2 cellular contexts compared by ENCODE assay signal in the genomic region with DNA sequence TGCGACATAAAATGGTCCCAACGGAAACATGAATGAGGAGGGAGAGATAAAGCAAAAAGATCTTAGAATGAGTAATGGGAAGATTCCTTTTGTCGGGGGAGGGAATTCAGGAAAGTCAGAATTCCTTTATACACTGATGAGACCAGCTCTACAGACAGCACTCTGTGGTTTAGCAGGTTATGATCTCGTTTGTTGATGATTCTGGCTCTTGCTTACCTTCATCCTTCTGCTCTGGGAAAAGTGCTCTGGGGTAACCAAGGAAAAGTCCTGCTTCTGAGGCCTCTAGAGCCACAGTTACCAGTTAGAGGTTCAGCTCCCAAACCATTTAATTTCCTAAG.
TF ChIP-seq lines count a peak whose summit lies in the region.

No MANE protein-coding gene starts in this region.

TF ChIP-seq in IMR-90, 13 proteins besides CTCF, POLR2A, EP300 and RAD21:
- TF ChIP-seq RCOR1 (IDR thresholded peaks at IDR 0.05; ENCODE audit: insufficient replicate concordance, low read length) (no peak), CEBPB (IDR thresholded peaks at IDR 0.05; ENCODE audit: low read depth, low read length) (no peak), FOS (IDR thresholded peaks at IDR 0.05; ENCODE audit: low read depth, low read length) (no peak), NFE2L2 (IDR thresholded peaks at IDR 0.05; ENCODE audit: low read depth, low read length) (no peak), MXI1 (IDR thresholded peaks at IDR 0.05; ENCODE audit: borderline replicate concordance, low read depth, low read length) (no peak), RFX5 (IDR thresholded peaks at IDR 0.05; ENCODE audit: low read depth, low read length) (no peak), CHD1 (IDR thresholded peaks at IDR 0.05; ENCODE audit: low read depth, low read length) (no peak), MAZ (IDR thresholded peaks at IDR 0.05; ENCODE audit: borderline replicate concordance, low read depth, low read length) (no peak), SMC3 (IDR thresholded peaks at IDR 0.05; ENCODE audit: low read depth, low read length) (no peak), BHLHE40 (IDR thresholded peaks at IDR 0.05; ENCODE audit: low read depth, low read length) (no peak), MAFK (IDR thresholded peaks at IDR 0.05; ENCODE audit: low read depth, low read length) (no peak)
- TF ChIP-seq, protein P1, sequence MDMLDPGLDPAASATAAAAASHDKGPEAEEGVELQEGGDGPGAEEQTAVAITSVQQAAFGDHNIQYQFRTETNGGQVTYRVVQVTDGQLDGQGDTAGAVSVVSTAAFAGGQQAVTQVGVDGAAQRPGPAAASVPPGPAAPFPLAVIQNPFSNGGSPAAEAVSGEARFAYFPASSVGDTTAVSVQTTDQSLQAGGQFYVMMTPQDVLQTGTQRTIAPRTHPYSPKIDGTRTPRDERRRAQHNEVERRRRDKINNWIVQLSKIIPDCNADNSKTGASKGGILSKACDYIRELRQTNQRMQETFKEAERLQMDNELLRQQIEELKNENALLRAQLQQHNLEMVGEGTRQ (IDR thresholded peaks at IDR 0.05; ENCODE audit: low read depth, low read length), result no peak
- TF ChIP-seq, protein P2, sequence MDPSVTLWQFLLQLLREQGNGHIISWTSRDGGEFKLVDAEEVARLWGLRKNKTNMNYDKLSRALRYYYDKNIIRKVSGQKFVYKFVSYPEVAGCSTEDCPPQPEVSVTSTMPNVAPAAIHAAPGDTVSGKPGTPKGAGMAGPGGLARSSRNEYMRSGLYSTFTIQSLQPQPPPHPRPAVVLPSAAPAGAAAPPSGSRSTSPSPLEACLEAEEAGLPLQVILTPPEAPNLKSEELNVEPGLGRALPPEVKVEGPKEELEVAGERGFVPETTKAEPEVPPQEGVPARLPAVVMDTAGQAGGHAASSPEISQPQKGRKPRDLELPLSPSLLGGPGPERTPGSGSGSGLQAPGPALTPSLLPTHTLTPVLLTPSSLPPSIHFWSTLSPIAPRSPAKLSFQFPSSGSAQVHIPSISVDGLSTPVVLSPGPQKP (IDR thresholded peaks at IDR 0.05; ENCODE audit: borderline replicate concordance, low read depth, low read length), result no peak

TF ChIP-seq in SK-N-SH, 30 proteins besides CTCF, POLR2A, EP300 and RAD21 (continued from another document):
- TF ChIP-seq FOSL2 (IDR thresholded peaks at IDR 0.05; ENCODE audit: borderline replicate concordance, low read depth), result no peak; the same call in 1 of the 2 replicates
- TF ChIP-seq, protein P3, sequence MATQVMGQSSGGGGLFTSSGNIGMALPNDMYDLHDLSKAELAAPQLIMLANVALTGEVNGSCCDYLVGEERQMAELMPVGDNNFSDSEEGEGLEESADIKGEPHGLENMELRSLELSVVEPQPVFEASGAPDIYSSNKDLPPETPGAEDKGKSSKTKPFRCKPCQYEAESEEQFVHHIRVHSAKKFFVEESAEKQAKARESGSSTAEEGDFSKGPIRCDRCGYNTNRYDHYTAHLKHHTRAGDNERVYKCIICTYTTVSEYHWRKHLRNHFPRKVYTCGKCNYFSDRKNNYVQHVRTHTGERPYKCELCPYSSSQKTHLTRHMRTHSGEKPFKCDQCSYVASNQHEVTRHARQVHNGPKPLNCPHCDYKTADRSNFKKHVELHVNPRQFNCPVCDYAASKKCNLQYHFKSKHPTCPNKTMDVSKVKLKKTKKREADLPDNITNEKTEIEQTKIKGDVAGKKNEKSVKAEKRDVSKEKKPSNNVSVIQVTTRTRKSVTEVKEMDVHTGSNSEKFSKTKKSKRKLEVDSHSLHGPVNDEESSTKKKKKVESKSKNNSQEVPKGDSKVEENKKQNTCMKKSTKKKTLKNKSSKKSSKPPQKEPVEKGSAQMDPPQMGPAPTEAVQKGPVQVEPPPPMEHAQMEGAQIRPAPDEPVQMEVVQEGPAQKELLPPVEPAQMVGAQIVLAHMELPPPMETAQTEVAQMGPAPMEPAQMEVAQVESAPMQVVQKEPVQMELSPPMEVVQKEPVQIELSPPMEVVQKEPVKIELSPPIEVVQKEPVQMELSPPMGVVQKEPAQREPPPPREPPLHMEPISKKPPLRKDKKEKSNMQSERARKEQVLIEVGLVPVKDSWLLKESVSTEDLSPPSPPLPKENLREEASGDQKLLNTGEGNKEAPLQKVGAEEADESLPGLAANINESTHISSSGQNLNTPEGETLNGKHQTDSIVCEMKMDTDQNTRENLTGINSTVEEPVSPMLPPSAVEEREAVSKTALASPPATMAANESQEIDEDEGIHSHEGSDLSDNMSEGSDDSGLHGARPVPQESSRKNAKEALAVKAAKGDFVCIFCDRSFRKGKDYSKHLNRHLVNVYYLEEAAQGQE (IDR thresholded peaks at IDR 0.05; ENCODE audit: low read depth, low read length), result no peak
- TF ChIP-seq, protein P4, sequence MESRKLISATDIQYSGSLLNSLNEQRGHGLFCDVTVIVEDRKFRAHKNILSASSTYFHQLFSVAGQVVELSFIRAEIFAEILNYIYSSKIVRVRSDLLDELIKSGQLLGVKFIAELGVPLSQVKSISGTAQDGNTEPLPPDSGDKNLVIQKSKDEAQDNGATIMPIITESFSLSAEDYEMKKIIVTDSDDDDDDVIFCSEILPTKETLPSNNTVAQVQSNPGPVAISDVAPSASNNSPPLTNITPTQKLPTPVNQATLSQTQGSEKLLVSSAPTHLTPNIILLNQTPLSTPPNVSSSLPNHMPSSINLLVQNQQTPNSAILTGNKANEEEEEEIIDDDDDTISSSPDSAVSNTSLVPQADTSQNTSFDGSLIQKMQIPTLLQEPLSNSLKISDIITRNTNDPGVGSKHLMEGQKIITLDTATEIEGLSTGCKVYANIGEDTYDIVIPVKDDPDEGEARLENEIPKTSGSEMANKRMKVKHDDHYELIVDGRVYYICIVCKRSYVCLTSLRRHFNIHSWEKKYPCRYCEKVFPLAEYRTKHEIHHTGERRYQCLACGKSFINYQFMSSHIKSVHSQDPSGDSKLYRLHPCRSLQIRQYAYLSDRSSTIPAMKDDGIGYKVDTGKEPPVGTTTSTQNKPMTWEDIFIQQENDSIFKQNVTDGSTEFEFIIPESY (IDR thresholded peaks at IDR 0.05; ENCODE audit: borderline replicate concordance, low read depth), result no peak
- no peak for TF ChIP-seq RXRA (IDR thresholded peaks at IDR 0.05; ENCODE audit: borderline replicate concordance, low read depth)
- TF ChIP-seq GATA2 (CRISPR knock-in tag; IDR thresholded peaks at IDR 0.05), result no peak
